Comparison of ENCODE assay signal across 8 cellular contexts in genomic region chr16:66751135-66751991, GRCh38. TPM values are rescaled to one million over a fixed set of nuclear protein-coding genes. Genes with fewer than 3 reads are reported as not detected.
DNase-seq lines count a peak whose midpoint lies in the region; ATAC-seq and TF ChIP-seq lines count a peak whose summit lies in the region.

Gene DYNC1LI2 (minus strand): TSS chr16:66751609. CDS start chr16:66751591, 18 bp downstream.

- peak; percentile 90 for ATAC-seq in GM19023 (IDR thresholded peaks at IDR 0.05; ENCODE audit: unreplicated experiment)
- peak; percentile 82 for ATAC-seq in HG03196 (IDR thresholded peaks at IDR 0.05; ENCODE audit: unreplicated experiment)
- peak; percentile 84 for ATAC-seq in activated CD8-positive, alpha-beta T cell treated with anti-CD3 and anti-CD28 coated beads, Interleukin-2, amount 10 ng/mL, durations not matched to agents 7 days and 5 days
- ATAC-seq in lower lobe of right lung, result peak; percentile 97

- H3K27ac ChIP-seq in ectodermal cell (ENCODE audit: insufficient read depth, low read depth, low read length, poor library complexity, severe bottlenecking) (peak within 1 kb of the TSS; percentile 88), lower lobe of right lung (peak within 1 kb of the TSS; percentile 86)

- WGBS in ectodermal cell, 2 experiments, result 0 to 1% methylated on average over 110 of the region's 110 CpGs

- H3K4me1 ChIP-seq in BE2C (no peaks in the 10 kb centered on the region), ectodermal cell (ENCODE audit: control insufficient read depth, insufficient read depth, low read length) (peaks cover 10% of the 10 kb centered on the region), lower lobe of right lung (peaks cover 50% of the 10 kb centered on the region)

- H3K4me1 Mint-ChIP-seq in activated CD8-positive, alpha-beta T cell treated with anti-CD3 and anti-CD28 coated beads, Interleukin-2, amount 10 ng/mL, durations not matched to agents 7 days and 5 days (ENCODE audit: low read depth), result peaks cover 44% of the 10 kb centered on the region

- no peaks in the 10 kb centered on the region; the same call in 1 of the 2 replicates for H3K27me3 ChIP-seq in BE2C
- H3K27me3 ChIP-seq in ectodermal cell (ENCODE audit: control insufficient read depth, insufficient read depth, low read length, poor library complexity, severe bottlenecking), result peaks cover 9% of the 10 kb centered on the region
- no peaks in the 10 kb centered on the region for H3K27me3 ChIP-seq in lower lobe of right lung (ENCODE audit: low read depth)

- DNase-seq in BE2C (peak; percentile 87), NCI-H748 treated with DMSO at 0.1 percent for 48 hours (lab: John Stamatoyannopoulos, UW) (peak; percentile 9), lower lobe of right lung (peak; percentile 89)
- peak; percentile 84 for DNase-seq in activated CD8-positive, alpha-beta T cell treated with anti-CD3 and anti-CD28 coated beads, Interleukin-2, amount 10 ng/mL, durations not matched to agents 7 days and 5 days
- peak; percentile 55 to 76 (median 67) for DNase-seq in stimulated activated CD4-positive, alpha-beta T cell treated with anti-CD3 and anti-CD28 coated beads, TNF-alpha, amount 100 ng/mL, for 24 hours (ENCODE audit: low read depth in 3 of 3)

- H3K27me3 Mint-ChIP-seq in activated CD8-positive, alpha-beta T cell treated with anti-CD3 and anti-CD28 coated beads, Interleukin-2, amount 10 ng/mL, durations not matched to agents 7 days and 5 days (ENCODE audit: low read depth), result peaks cover 16% of the 10 kb centered on the region

- H3K27ac Mint-ChIP-seq in activated CD8-positive, alpha-beta T cell treated with anti-CD3 and anti-CD28 coated beads, Interleukin-2, amount 10 ng/mL, durations not matched to agents 7 days and 5 days, result peak within 1 kb of the TSS; percentile 90

- TF ChIP-seq CTCF in BE2C (IDR thresholded peaks at IDR 0.05; ENCODE audit: low read depth, low read length) (peak; percentile 51), lower lobe of right lung (IDR thresholded peaks at IDR 0.05) (peak; percentile 79)

- H3K36me3 Mint-ChIP-seq in activated CD8-positive, alpha-beta T cell treated with anti-CD3 and anti-CD28 coated beads, Interleukin-2, amount 10 ng/mL, durations not matched to agents 7 days and 5 days (ENCODE audit: low read depth), result peaks cover 35% of the 10 kb centered on the region

- H3K4me3 Mint-ChIP-seq in activated CD8-positive, alpha-beta T cell treated with anti-CD3 and anti-CD28 coated beads, Interleukin-2, amount 10 ng/mL, durations not matched to agents 7 days and 5 days, result peak within 1 kb of the TSS; percentile 80

- POLR2A ChIA-PET in activated CD8-positive, alpha-beta T cell treated with anti-CD3 and anti-CD28 coated beads, Interleukin-2, amount 10 ng/mL, durations not matched to agents 7 days and 5 days (lab: Charles Lee), result interaction anchor here (0.6 to 2.1 kb wide), 6 partner anchors 10 to 129 kb away, joined by 3 to 8 read pairs (median 4); partner anchors contain the start of genes NAE1 and PDP2

- peak within 1 kb of the TSS; percentile 87 for H3K4me3 ChIP-seq in BE2C (ENCODE audit: low read depth, low read length)
- peak within 1 kb of the TSS; percentile 97 for H3K4me3 ChIP-seq in ectodermal cell (ENCODE audit: insufficient read depth, low read depth, low read length)
- H3K4me3 ChIP-seq in lower lobe of right lung, result peak within 1 kb of the TSS; percentile 83

- no peaks in the 10 kb centered on the region for H3K9me3 Mint-ChIP-seq in activated CD8-positive, alpha-beta T cell treated with anti-CD3 and anti-CD28 coated beads, Interleukin-2, amount 10 ng/mL, durations not matched to agents 7 days and 5 days (ENCODE audit: insufficient read depth)

- H3K9me3 ChIP-seq in BE2C, result no peaks in the 10 kb centered on the region
- H3K9me3 ChIP-seq in ectodermal cell (ENCODE audit: control insufficient read depth, low read length), result no peaks in the 10 kb centered on the region
- no peaks in the 10 kb centered on the region for H3K9me3 ChIP-seq in lower lobe of right lung

- H3K36me3 ChIP-seq in BE2C (peaks cover 38% of the 10 kb centered on the region), ectodermal cell (ENCODE audit: control insufficient read depth, insufficient read depth, low read length) (peaks cover 16% of the 10 kb centered on the region), lower lobe of right lung (peaks cover 30% of the 10 kb centered on the region)

- intact Hi-C loops in lower lobe of right lung (cut with DNase I), result no loop called here

- CTCF ChIA-PET in activated CD8-positive, alpha-beta T cell treated with anti-CD3 and anti-CD28 coated beads, Interleukin-2, amount 10 ng/mL, durations not matched to agents 7 days and 5 days (lab: Charles Lee), result interaction anchor here (0.6 to 3.3 kb wide), 38 partner anchors 10 to 431 kb away, joined by 3 to 38 read pairs (median 4); partner anchors contain the start of genes CKLF, NAE1 and PDP2

RNA-seq across cellular contexts. Expression of gene DYNC1LI2, which starts in this region (rescaled TPM):
- polyA plus RNA-seq in BE2C (2012; ENCODE audit: insufficient read depth, insufficient read length, low read depth), result 120 TPM
- total RNA-seq in activated CD8-positive, alpha-beta T cell treated with anti-CD3 and anti-CD28 coated beads, Interleukin-2, amount 10 ng/mL, durations not matched to agents 7 days and 5 days, result 10 to 100 TPM; 56.5 to 63.1 TPM
- 130 TPM for polyA plus RNA-seq in ectodermal cell (2013, experiment 1 of 4)
- polyA plus RNA-seq in ectodermal cell (2013, experiment 2 of 4), result 160 TPM
- 85.3 TPM for polyA plus RNA-seq in ectodermal cell (2013, experiment 3 of 4)
- polyA plus RNA-seq in ectodermal cell (2013, experiment 4 of 4), result 95.8 TPM
- 114 TPM for total RNA-seq in lower lobe of right lung

Comparison
In these comparisons a context has a peak if more than half of its experiments do, and no peak if none do; other contexts are left out.
1. Peak in every context shown above with its lines: DNase-seq, ATAC-seq, H3K4me3 ChIP-seq and H3K27ac ChIP-seq.
2. DNase-seq: peak in every context shown above with its lines; median percentile 89 in lower lobe of right lung; 87 in BE2C; 84 in activated CD8-positive, alpha-beta T cell treated with anti-CD3 and anti-CD28 coated beads, Interleukin-2, amount 10 ng/mL, durations not matched to agents 7 days and 5 days; 67 in stimulated activated CD4-positive, alpha-beta T cell treated with anti-CD3 and anti-CD28 coated beads, TNF-alpha, amount 100 ng/mL, for 24 hours; 9 in NCI-H748 treated with DMSO at 0.1 percent for 48 hours.